Comparison of ENCODE assay signal across 8 cellular contexts in genomic region chr3:3179407-3180094, GRCh38. TPM values are rescaled to one million over a fixed set of nuclear protein-coding genes. Genes with fewer than 3 reads are reported as not detected.
DNase-seq lines count a peak whose midpoint lies in the region; ATAC-seq and TF ChIP-seq lines count a peak whose summit lies in the region.

TSS of gene CRBN (minus strand) at chr3:3179691. CDS start at chr3:3179687, 4 bp downstream.

- H3K4me3 ChIP-seq in NB4 (ENCODE audit: low read depth, low read length) (peak within 1 kb of the TSS; percentile 81), heart left ventricle (peak within 1 kb of the TSS; percentile 68 to 100 (median 93)), upper lobe of left lung (peak within 1 kb of the TSS; percentile 77 to 99 (median 86))

- DNase-seq in NB4 (ENCODE audit: low read depth) (peak; percentile 88), T-cell (peak; percentile 75 to 90 (median 86)), heart left ventricle (peak; percentile 87 to 93 (median 90)), posterior vena cava (ENCODE audit: low spot score) (peak; percentile 95), upper lobe of left lung (peak; percentile 90 to 97)

- H3K27me3 ChIP-seq in heart left ventricle (no peaks in the 10 kb centered on the region), upper lobe of left lung (no peaks in the 10 kb centered on the region)

- 1% methylated on average over 55 to 56 of the region's 56 CpGs for WGBS in adipose tissue, 3 donors
- WGBS in heart left ventricle, 4 donors, result 1 to 3% (median 1%) methylated on average over 26 to 56 of the region's 56 CpGs
- 1 to 6% methylated on average over 5 to 37 of the region's 56 CpGs for WGBS in upper lobe of left lung, 2 donors

- H3K27ac Mint-ChIP-seq in T-cell, result peak within 1 kb of the TSS; percentile 90 to 94

- ATAC-seq in HG02571 (IDR thresholded peaks at IDR 0.05; ENCODE audit: unreplicated experiment), result peak; percentile 99
- ATAC-seq in T-cell (replicated peaks in 1 of 4), result peak; percentile 97 to 98 (median 98)
- peak; percentile 97 to 100 (median 98) for ATAC-seq in heart left ventricle
- peak; percentile 99 to 100 for ATAC-seq in upper lobe of left lung (ENCODE audit: low FRiP score in 2 of 2)

- H3K27ac ChIP-seq in adipose tissue (ENCODE audit: low read depth, low read length), result no peak within 1 kb of the TSS
- H3K27ac ChIP-seq in heart left ventricle, result peak within 1 kb of the TSS; percentile 53 to 89 (median 77)
- peak within 1 kb of the TSS; percentile 85 to 91 (median 88) for H3K27ac ChIP-seq in upper lobe of left lung

- no peaks in the 10 kb centered on the region for H3K27me3 Mint-ChIP-seq in T-cell

- H3K4me3 Mint-ChIP-seq in T-cell, result peak within 1 kb of the TSS; percentile 88 to 95 (median 89)

- H3K36me3 Mint-ChIP-seq in T-cell, result peaks cover 15% of the 10 kb centered on the region

- TF ChIP-seq POLR2A in NB4 (IDR thresholded peaks at IDR 0.05; ENCODE audit: extremely low read depth, insufficient read length) (peak; percentile 76), heart left ventricle (IDR thresholded peaks at IDR 0.05) (peak in 1 of 2 donors; percentile 61), upper lobe of left lung (IDR thresholded peaks at IDR 0.05) (peak in 3 of 4 donors; percentile 63 to 87 (median 86))

- POLR2A ChIA-PET in T-cell (lab: Charles Lee), result interaction anchor here in 1 of 2 donors (0.5 kb wide), 1 partner anchor 15 kb away, joined by 4 read pairs; no protein-coding TSS in a partner anchor

- H3K4me1 ChIP-seq in heart left ventricle (peaks cover 8 to 43% (median 31%) of the 10 kb centered on the region in 12 donors), upper lobe of left lung (peaks cover 17 to 34% (median 27%) of the 10 kb centered on the region in 4 donors)

- peak in 1 of 4 donors; percentile 60 for TF ChIP-seq EP300 in upper lobe of left lung (IDR thresholded peaks at IDR 0.05)

- peaks cover 44 to 50% (median 49%) of the 10 kb centered on the region in 3 donors for H3K4me1 Mint-ChIP-seq in T-cell

- H3K36me3 ChIP-seq in heart left ventricle (peaks cover 0 to 18% (median 13%) of the 10 kb centered on the region in 9 donors), upper lobe of left lung (peaks cover 0 to 5% (median 0%) of the 10 kb centered on the region in 4 donors)

- intact Hi-C loops in heart left ventricle (cut with DNase I), result loop anchor here in 6 of 10 donors (2.0 to 10.0 kb wide), 3 partner anchors 52 to 55 kb away; partner anchors contain the start of gene TRNT1 (in 5 of the 6)
- intact Hi-C loops in posterior vena cava (cut with DNase I), result no loop called here

- H3K9me3 ChIP-seq in heart left ventricle (no peaks in the 10 kb centered on the region), upper lobe of left lung (no peaks in the 10 kb centered on the region)

- CTCF ChIA-PET in T-cell (lab: Charles Lee), result interaction anchor here (0.6 to 1.9 kb wide), 3 partner anchors 13 to 1113 kb away, joined by 3 to 13 read pairs (median 5); no protein-coding TSS in a partner anchor

- no peaks in the 10 kb centered on the region for H3K9me3 Mint-ChIP-seq in T-cell

- TF ChIP-seq CTCF in GM12872 (IDR thresholded peaks at IDR 0.05; ENCODE audit: insufficient read depth, low read depth, low read length) (peak; percentile 95), NB4 (IDR thresholded peaks at IDR 0.05; ENCODE audit: low read depth, low read length) (peak; percentile 75), heart left ventricle (IDR thresholded peaks at IDR 0.05) (peak; percentile 94 to 100 (median 98)), upper lobe of left lung (IDR thresholded peaks at IDR 0.05) (peak; percentile 98 to 100 (median 99))

RNA-seq across cellular contexts. Expression of gene CRBN, which starts in this region (rescaled TPM):
- 100 to 1,000 TPM; 104 to 150 (median 117) TPM for total RNA-seq in T-cell
- polyA plus RNA-seq in adipose tissue, result 10 to 100 TPM; 18.7 to 30.9 (median 21.2) TPM
- total RNA-seq in heart left ventricle, result 10 to 100 TPM; 35.9 to 64.7 (median 56.0) TPM
- 10 to 100 TPM; 18.7 to 26.8 TPM for polyA plus RNA-seq in heart left ventricle
- 10 to 100 TPM; 42.2 to 45.9 TPM for total RNA-seq in posterior vena cava
- 10 to 100 TPM; 35.3 to 98.5 (median 53.0) TPM for total RNA-seq in upper lobe of left lung

Comparison
In these comparisons a context has a peak if more than half of its experiments do, and no peak if none do; other contexts are left out.
1. intact Hi-C loops: an anchor here in heart left ventricle (2.0 to 10.0 kb wide); none called in posterior vena cava.